In the genomic region with DNA sequence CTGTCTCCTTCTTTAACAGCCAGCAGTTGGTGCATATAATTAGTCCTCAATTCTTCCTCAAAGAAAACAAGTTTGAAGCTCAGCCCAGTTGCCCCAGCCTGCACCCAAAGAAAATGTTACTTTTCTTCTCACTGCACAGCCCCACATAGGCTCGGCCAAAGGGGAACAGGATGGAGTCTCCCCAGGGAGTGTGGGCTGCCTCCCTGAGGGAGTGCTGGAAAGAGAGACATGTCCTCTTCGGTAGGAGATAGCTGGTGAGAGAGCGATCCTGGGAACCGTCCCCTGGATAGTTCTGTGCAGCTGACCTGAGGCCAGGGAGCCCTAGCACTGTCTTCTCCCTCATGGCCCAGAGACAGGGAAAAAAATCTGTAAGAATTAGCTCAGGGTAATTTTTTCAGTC, we compare ENCODE assay signal across 21 cellular contexts. TPM values are rescaled to one million over a fixed set of nuclear protein-coding genes. Genes with fewer than 3 reads are reported as not detected.
DNase-seq lines count a peak whose midpoint lies in the region; ATAC-seq, FAIRE-seq and TF ChIP-seq lines count a peak whose summit lies in the region.
"Had no signal": no experiment of that assay in that cellular context is flagged by ENCODE, and none has a peak within 500 bp of the region (broad histone marks: within the 10 kb centered on the region; RNA-seq: fewer than 3 reads in every experiment).

No MANE protein-coding gene starts in this region.

- TF ChIP-seq POLR2A in esophagus muscularis mucosa (IDR thresholded peaks at IDR 0.05; ENCODE audit: low read depth): no peak

- WGBS in esophagus muscularis mucosa: 61% methylated on average over 4 of the region's 4 CpGs

- no peak for TF ChIP-seq EP300 in esophagus muscularis mucosa (IDR thresholded peaks at IDR 0.05)

- peak; percentile 17 for FAIRE-seq in urothelium cell line (lab: Jason Lieb, UNC)
- FAIRE-seq: A549, D721Med, GM12891, GM18507 had no signal

- intact Hi-C loops in natural killer cell (cut with micrococcal nuclease) (no loop called here), esophagus muscularis mucosa (cut with DNase I) (loop anchor here (5.0 kb wide), 1 partner anchor 44 kb away; no protein-coding TSS in a partner anchor)

- H3K27me3 Mint-ChIP-seq in natural killer cell treated with Interleukin-12 subunit alpha and Interleukin-12 subunit beta and Interleukin-15 and Interleukin-18, amount 100 ng/mL, for 72 hours: peaks cover 20 to 27% of the 10 kb centered on the region in 2 donors
- H3K27me3 Mint-ChIP-seq in natural killer cell (ENCODE audit: low read depth in 2 of 2): peaks cover 40 to 53% of the 10 kb centered on the region in 2 donors

- peak; percentile 15 for DNase-seq in natural killer cell treated with Interleukin-12 subunit alpha and Interleukin-12 subunit beta and Interleukin-15 and Interleukin-18, amount 100 ng/mL, for 72 hours (ENCODE audit: low spot score)
- DNase-seq in natural killer cell (no peak), esophagus muscularis mucosa (ENCODE audit: extremely low spot score) (peak; percentile 88), urothelium cell line (ENCODE audit: low spot score) (no peak), GM03348 (ENCODE audit: low spot score) (no peak), HuH-7 (ENCODE audit: low spot score) (no peak)
- DNase-seq: 8988T; CD4-positive, alpha-beta T cell; CD8-positive, alpha-beta memory T cell; DMS79; EL; GDM1; H9 had no signal

- peak overlapping the region; percentile 23 to 54 for H3K27ac Mint-ChIP-seq in natural killer cell treated with Interleukin-12 subunit alpha and Interleukin-12 subunit beta and Interleukin-15 and Interleukin-18, amount 100 ng/mL, for 72 hours
- H3K27ac Mint-ChIP-seq in natural killer cell: no peak overlapping the region
- H3K27ac Mint-ChIP-seq: CD14-positive monocyte; CD4-positive, alpha-beta T cell; GM23338 had no signal

- peaks cover 39 to 42% of the 10 kb centered on the region in 2 donors for H3K4me1 Mint-ChIP-seq in natural killer cell treated with Interleukin-12 subunit alpha and Interleukin-12 subunit beta and Interleukin-15 and Interleukin-18, amount 100 ng/mL, for 72 hours (ENCODE audit: low read depth in 2 of 2)
- peaks cover 6 to 7% of the 10 kb centered on the region in 2 donors for H3K4me1 Mint-ChIP-seq in natural killer cell
- H3K4me1 Mint-ChIP-seq: GM23338 had no signal

- H3K9me3 Mint-ChIP-seq in natural killer cell treated with Interleukin-12 subunit alpha and Interleukin-12 subunit beta and Interleukin-15 and Interleukin-18, amount 100 ng/mL, for 72 hours: peaks cover 4% of the 10 kb centered on the region
- no peaks in the 10 kb centered on the region for H3K9me3 Mint-ChIP-seq in natural killer cell
- H3K9me3 Mint-ChIP-seq: CD4-positive, alpha-beta T cell; GM23338 had no signal

- H3K27me3 ChIP-seq in esophagus muscularis mucosa: peaks cover 0 to 73% (median 6%) of the 10 kb centered on the region in 4 donors

- no peaks in the 10 kb centered on the region for H3K36me3 ChIP-seq in esophagus muscularis mucosa

- no peaks in the 10 kb centered on the region for H3K9me3 ChIP-seq in esophagus muscularis mucosa

- no peak overlapping the region for H3K27ac ChIP-seq in esophagus muscularis mucosa (replicated peaks in 1 of 4)
- H3K27ac ChIP-seq: A549 had no signal

- peaks cover 24% of the 10 kb centered on the region for H3K36me3 Mint-ChIP-seq in natural killer cell treated with Interleukin-12 subunit alpha and Interleukin-12 subunit beta and Interleukin-15 and Interleukin-18, amount 100 ng/mL, for 72 hours
- H3K36me3 Mint-ChIP-seq in natural killer cell: no peaks in the 10 kb centered on the region
- H3K36me3 Mint-ChIP-seq: CD14-positive monocyte; CD8-positive, alpha-beta memory T cell had no signal

- no peak for ATAC-seq in natural killer cell treated with Interleukin-12 subunit alpha and Interleukin-12 subunit beta and Interleukin-15 and Interleukin-18, amount 100 ng/mL, for 72 hours
- ATAC-seq in natural killer cell: no peak
- ATAC-seq: A549, GM23338, HCT116 had no signal

- H3K4me3 ChIP-seq in esophagus muscularis mucosa: no peak overlapping the region
- H3K4me3 ChIP-seq: A549, GM23338 had no signal

- H3K4me1 ChIP-seq in esophagus muscularis mucosa: peaks cover 0 to 11% (median 11%) of the 10 kb centered on the region in 4 donors

- no peak for TF ChIP-seq CTCF in natural killer cell (IDR thresholded peaks at IDR 0.05)
- no peak for TF ChIP-seq CTCF in esophagus muscularis mucosa (IDR thresholded peaks at IDR 0.05)

- peak overlapping the region; percentile 40 for H3K4me3 Mint-ChIP-seq in natural killer cell treated with Interleukin-12 subunit alpha and Interleukin-12 subunit beta and Interleukin-15 and Interleukin-18, amount 100 ng/mL, for 72 hours
- no peak overlapping the region for H3K4me3 Mint-ChIP-seq in natural killer cell
- H3K4me3 Mint-ChIP-seq: CD4-positive, alpha-beta T cell; CD8-positive, alpha-beta memory T cell; GM23338; H9 had no signal

RNA-seq across cellular contexts. Expression of a gene that starts 26.8 kb away (rescaled TPM):
- total RNA-seq in natural killer cell treated with Interleukin-12 subunit alpha and Interleukin-12 subunit beta and Interleukin-15 and Interleukin-18, amount 100 ng/mL, for 72 hours: 10 to 100 TPM in 1 of 2 donors, 1 to 10 TPM in 1; 8.4 to 15.8 TPM
- total RNA-seq in natural killer cell (not detected), esophagus muscularis mucosa (1 to 10 TPM in 3 of 4 donors, under 1 TPM in 1; 0.33 to 2.5 (median 1.5) TPM)
- total RNA-seq: CD4-positive, alpha-beta T cell; CD8-positive, alpha-beta memory T cell; GM23338; H9 had no signal

RNA-seq across cellular contexts. Expression of a gene that starts 37.9 kb away (rescaled TPM):
- 1 to 10 TPM; 1.1 to 1.8 TPM for total RNA-seq in natural killer cell treated with Interleukin-12 subunit alpha and Interleukin-12 subunit beta and Interleukin-15 and Interleukin-18, amount 100 ng/mL, for 72 hours
- total RNA-seq in natural killer cell: not detected
- total RNA-seq in esophagus muscularis mucosa: 1 to 10 TPM in 2 of 4 donors, under 1 TPM in 2; 0.26 to 1.7 (median 0.68) TPM
- total RNA-seq: CD8-positive, alpha-beta memory T cell; GM23338; H4; H9 had no signal

RNA-seq across cellular contexts. Expression of a gene that starts 53.1 kb away (rescaled TPM):
- total RNA-seq in natural killer cell treated with Interleukin-12 subunit alpha and Interleukin-12 subunit beta and Interleukin-15 and Interleukin-18, amount 100 ng/mL, for 72 hours: 10 to 100 TPM in 1 of 2 donors, 1 to 10 TPM in 1; 8.9 to 23.5 TPM
- 1 to 10 TPM in 1 of 3 donors, under 1 TPM in 2; 0.33 to 1.4 (median 0.39) TPM for total RNA-seq in natural killer cell
- under 1 TPM in 3 of 4 donors, not detected in 1; 0.13 to 0.63 (median 0.42) TPM for total RNA-seq in esophagus muscularis mucosa
- total RNA-seq: CD4-positive, alpha-beta T cell; CD8-positive, alpha-beta memory T cell; GM23338; H4; H9 had no signal

Comparison
In these comparisons a context has a peak if more than half of its experiments do, and no peak if none do; other contexts are left out.
1. DNase-seq: peak in natural killer cell treated with Interleukin-12 subunit alpha and Interleukin-12 subunit beta and Interleukin-15 and Interleukin-18, amount 100 ng/mL, for 72 hours (single experiment) and esophagus muscularis mucosa (single experiment); none in natural killer cell (single experiment), urothelium cell line (single experiment), GM03348 (single experiment) and HuH-7 (single experiment).
2. H3K27ac Mint-ChIP-seq: peak in natural killer cell treated with Interleukin-12 subunit alpha and Interleukin-12 subunit beta and Interleukin-15 and Interleukin-18, amount 100 ng/mL, for 72 hours (2 of 2); none in natural killer cell (0 of 2).
3. RNA of a gene that starts 53.1 kb away (total RNA-seq): 8.9 to 23.5 TPM in natural killer cell treated with Interleukin-12 subunit alpha and Interleukin-12 subunit beta and Interleukin-15 and Interleukin-18, amount 100 ng/mL, for 72 hours; 0.13 to 0.63 TPM in esophagus muscularis mucosa and 0.33 to 1.4 TPM in natural killer cell; every median in the first group is over 4 times any median in the second.